1 cellular context compared by ENCODE assay signal in genomic region chr1:214044438-214045214, GRCh38.
TF ChIP-seq lines count a peak whose summit lies in the region.

No MANE protein-coding gene starts in this region.

TF ChIP-seq in H1, 55 proteins besides CTCF, POLR2A, EP300 and RAD21 (continued from another document):
- TF ChIP-seq CHD7 (IDR thresholded peaks at IDR 0.05; ENCODE audit: insufficient replicate concordance, low read length) (no peak), POLR2AphosphoS5 (IDR thresholded peaks at IDR 0.05; ENCODE audit: low read depth, low read length) (no peak), MAFK (IDR thresholded peaks at IDR 0.05; ENCODE audit: low read depth, low read length) (no peak), YY1 (IDR thresholded peaks at IDR 0.05; ENCODE audit: low read depth, low read length) (no peak)
